In genomic region chr19:7917292-7918061, GRCh38 we compare ENCODE assay signal across 8 cellular contexts. TPM values are rescaled to one million over a fixed set of nuclear protein-coding genes. Genes with fewer than 3 reads are reported as not detected.
DNase-seq lines count a peak whose midpoint lies in the region; ATAC-seq and TF ChIP-seq lines count a peak whose summit lies in the region.

No MANE protein-coding gene starts in this region.

- H3K4me3 Mint-ChIP-seq in activated T-cell treated with anti-CD3 and anti-CD28 coated beads, Interleukin-2, amount 50 U/mL, for 24 hours = peak overlapping the region; percentile 71

- H3K4me1 Mint-ChIP-seq in activated T-cell treated with anti-CD3 and anti-CD28 coated beads, Interleukin-2, amount 50 U/mL, for 24 hours (ENCODE audit: low read depth) = peaks cover 37% of the 10 kb centered on the region

- no peak overlapping the region for H3K27ac Mint-ChIP-seq in activated T-cell treated with anti-CD3 and anti-CD28 coated beads, Interleukin-2, amount 50 U/mL, for 24 hours

- no peaks in the 10 kb centered on the region for H3K9me3 ChIP-seq in neural cell (ENCODE audit: low read length)

- no peak overlapping the region for H3K4me3 ChIP-seq in GM12875 (ENCODE audit: low read depth, low read length)
- H3K4me3 ChIP-seq in neural cell (ENCODE audit: low read length) = peak overlapping the region; percentile 48

- H3K79me2 ChIP-seq in neural cell (replicated peaks; ENCODE audit: insufficient read depth, low read length) = no peaks in the 10 kb centered on the region

- no peak for TF ChIP-seq RAD21 in neural cell (conservative IDR thresholded peaks at IDR 0.05)

- H3K27ac ChIP-seq in epithelial cell of prostate = peak overlapping the region; percentile 22
- H3K27ac ChIP-seq in neural cell (ENCODE audit: low read length) = no peak overlapping the region

- H3K36me3 ChIP-seq in neural cell (ENCODE audit: insufficient read depth, low read length) = no peaks in the 10 kb centered on the region

- no peak overlapping the region for H2AFZ ChIP-seq in neural cell (ENCODE audit: low read depth, low read length)

- H3F3A ChIP-seq in neural cell (ENCODE audit: insufficient read depth, low read length, poor library complexity, severe bottlenecking) = no peaks in the 10 kb centered on the region

- no peak for TF ChIP-seq EP300 in neural cell (conservative IDR thresholded peaks at IDR 0.05; ENCODE audit: poor library complexity, severe bottlenecking)

- peak; percentile 29 for DNase-seq in NCI-H345 treated with DMSO at 0.1 percent for 48 hours (lab: John Stamatoyannopoulos, UW; ENCODE audit: unreplicated experiment)
- DNase-seq in activated T-cell treated with anti-CD3 and anti-CD28 coated beads, Interleukin-2, amount 50 U/mL, for 24 hours = peak; percentile 75
- no peak for DNase-seq in epithelial cell of prostate (ENCODE audit: low read depth, low spot score)
- no peak for DNase-seq in HPDE6-E6E7 (ENCODE audit: extremely low spot score)
- DNase-seq in NK-92 (lab: John Stamatoyannopoulos, UW; ENCODE audit: unreplicated experiment) = no peak

- H3K9ac ChIP-seq in neural cell (ENCODE audit: low read length) = peak overlapping the region; percentile 5

- peaks cover 17% of the 10 kb centered on the region for H3K36me3 Mint-ChIP-seq in activated T-cell treated with anti-CD3 and anti-CD28 coated beads, Interleukin-2, amount 50 U/mL, for 24 hours (ENCODE audit: low read depth)

- H4K20me1 ChIP-seq in neural cell (ENCODE audit: insufficient read depth) = no peaks in the 10 kb centered on the region

- TF ChIP-seq CTCF in GM12875 (IDR thresholded peaks at IDR 0.05; ENCODE audit: borderline replicate concordance, insufficient read depth, low read depth, low read length) (peak; percentile 80), neural cell (IDR thresholded peaks at IDR 0.05; ENCODE audit: poor library complexity, severe bottlenecking) (peak; percentile 60)

- no peaks in the 10 kb centered on the region for H3K9me2 ChIP-seq in neural cell (ENCODE audit: insufficient read depth, low read length)

- H3K27me3 ChIP-seq in neural cell (ENCODE audit: insufficient read depth, low read depth, low read length) = peaks cover 49% of the 10 kb centered on the region

- no peak overlapping the region for H3K4me2 ChIP-seq in neural cell (ENCODE audit: low read length)

- ATAC-seq in GM19467 (IDR thresholded peaks at IDR 0.05; ENCODE audit: unreplicated experiment) = no peak

- H3K27me3 Mint-ChIP-seq in activated T-cell treated with anti-CD3 and anti-CD28 coated beads, Interleukin-2, amount 50 U/mL, for 24 hours = peaks cover 49% of the 10 kb centered on the region

- H3K9me3 Mint-ChIP-seq in activated T-cell treated with anti-CD3 and anti-CD28 coated beads, Interleukin-2, amount 50 U/mL, for 24 hours = no peaks in the 10 kb centered on the region

TF ChIP-seq in neural cell, 6 proteins besides CTCF, POLR2A, EP300 and RAD21:
- TF ChIP-seq EZH2 (IDR thresholded peaks at IDR 0.05; ENCODE audit: borderline replicate concordance, insufficient read depth, low read length, poor library complexity, severe bottlenecking) (peak; percentile 29), REST (IDR thresholded peaks at IDR 0.05; ENCODE audit: borderline replicate concordance) (no peak), TAF1 (IDR thresholded peaks at IDR 0.05; ENCODE audit: low read depth) (no peak), MXI1 (conservative IDR thresholded peaks at IDR 0.05; ENCODE audit: poor library complexity, severe bottlenecking) (no peak), SMC3 (conservative IDR thresholded peaks at IDR 0.05; ENCODE audit: poor library complexity) (no peak), POLR2AphosphoS5 (IDR thresholded peaks at IDR 0.05) (no peak)

RNA-seq across cellular contexts. Expression of gene SNAPC2, which starts 2.7 kb away (rescaled TPM):
- 12.8 and 13.2 TPM in 2 replicates for polyA plus RNA-seq in neural cell
- polyA minus RNA-seq in neural cell = 10.5 and 11.3 TPM in 2 replicates

RNA-seq across cellular contexts. Expression of gene TGFBR3L, which starts 2.8 kb away (rescaled TPM):
- not detected in 2 replicates for polyA plus RNA-seq in neural cell
- polyA minus RNA-seq in neural cell = not detected in 2 replicates

RNA-seq across cellular contexts. Expression of gene CTXN1, which starts 8.5 kb away (rescaled TPM):
- 24.7 and 34.1 TPM in 2 replicates for polyA plus RNA-seq in neural cell
- polyA minus RNA-seq in neural cell = 34.8 and 39.0 TPM in 2 replicates

RNA-seq across cellular contexts. Expression of gene MAP2K7, which starts 13.8 kb away (rescaled TPM):
- polyA plus RNA-seq in neural cell = 9.2 and 13.4 TPM in 2 replicates
- polyA minus RNA-seq in neural cell = 9.7 and 10.3 TPM in 2 replicates

RNA-seq across cellular contexts. Expression of gene TIMM44, which starts 26.0 kb away (rescaled TPM):
- polyA plus RNA-seq in neural cell = 48.3 and 56.7 TPM in 2 replicates
- 37.3 and 39.7 TPM in 2 replicates for polyA minus RNA-seq in neural cell

Comparison
In these comparisons a context has a peak if more than half of its experiments do, and no peak if none do; other contexts are left out.
1. DNase-seq: peak in NCI-H345 treated with DMSO at 0.1 percent for 48 hours (single experiment) and activated T-cell treated with anti-CD3 and anti-CD28 coated beads, Interleukin-2, amount 50 U/mL, for 24 hours (single experiment); none in epithelial cell of prostate (single experiment), HPDE6-E6E7 (single experiment) and NK-92 (single experiment).